In the genomic region with DNA sequence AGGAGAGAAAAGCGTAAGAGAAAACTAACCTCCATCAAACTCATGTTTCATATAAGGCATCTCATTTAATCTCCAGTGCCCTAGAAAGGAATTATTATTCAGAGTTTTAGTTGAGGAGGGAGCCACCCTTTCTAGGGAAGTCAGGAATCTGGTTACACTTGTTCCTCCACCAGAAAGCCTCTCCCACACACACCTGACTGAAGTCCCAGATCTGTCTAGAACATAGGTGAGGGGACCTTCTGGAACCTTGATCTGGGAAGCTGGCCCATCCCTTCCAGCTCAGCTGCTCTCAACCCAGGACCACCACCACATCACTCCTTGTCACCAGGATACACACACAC, we compare ENCODE assay signal across 11 cellular contexts. TPM values are rescaled to one million over a fixed set of nuclear protein-coding genes. Genes with fewer than 3 reads are reported as not detected.
DNase-seq lines count a peak whose midpoint lies in the region; FAIRE-seq and TF ChIP-seq lines count a peak whose summit lies in the region.
"Had no signal": no experiment of that assay in that cellular context is flagged by ENCODE, and none has a peak within 500 bp of the region (broad histone marks: within the 10 kb centered on the region; RNA-seq: fewer than 3 reads in every experiment).

No MANE protein-coding gene starts in this region.

- TF ChIP-seq EP300 in stomach (IDR thresholded peaks at IDR 0.05): no peak

- no peaks in the 10 kb centered on the region for H3K9me3 ChIP-seq in kidney (ENCODE audit: control insufficient read depth in 1 of 2, low read length in 2 of 2)
- H3K9me3 ChIP-seq in stomach: no peaks in the 10 kb centered on the region

- H3K4me3 Mint-ChIP-seq in activated CD4-positive, alpha-beta T cell treated with anti-CD3 and anti-CD28 coated beads, Interleukin-2, amount 10 ng/mL, durations not matched to agents 7 days and 5 days: peak overlapping the region; percentile 100
- H3K4me3 Mint-ChIP-seq in activated CD4-positive, alpha-beta memory T cell treated with anti-CD3 and anti-CD28 coated beads for 36 hours: peak overlapping the region; percentile 92
- H3K4me3 Mint-ChIP-seq: endodermal cell had no signal

- 84 to 100% (median 88%) methylated on average over 1 of the region's 1 CpG for WGBS in stomach, 5 donors

- no peak for FAIRE-seq in kidney (lab: Jason Lieb, UNC)

- peaks cover 62% of the 10 kb centered on the region for H3K4me1 Mint-ChIP-seq in activated CD4-positive, alpha-beta T cell treated with anti-CD3 and anti-CD28 coated beads, Interleukin-2, amount 10 ng/mL, durations not matched to agents 7 days and 5 days
- peaks cover 43% of the 10 kb centered on the region for H3K4me1 Mint-ChIP-seq in activated CD4-positive, alpha-beta memory T cell treated with anti-CD3 and anti-CD28 coated beads for 36 hours (ENCODE audit: low read depth)

- H3K36me3 ChIP-seq in kidney (ENCODE audit: control insufficient read depth in 1 of 2, insufficient read depth in 2 of 2, low read length in 2 of 2): peaks cover 0 to 3% of the 10 kb centered on the region in 2 donors
- H3K36me3 ChIP-seq in stomach: peaks cover 5 to 16% (median 10%) of the 10 kb centered on the region in 4 donors

- H3K4me3 ChIP-seq in kidney (ENCODE audit: low read length in 2 of 2) (no peak overlapping the region), stomach (peak overlapping the region in 1 of 4 donors; percentile 69)

- TF ChIP-seq POLR2A in stomach (IDR thresholded peaks at IDR 0.05): no peak

- no peak overlapping the region for H3K9ac ChIP-seq in kidney (ENCODE audit: low read length in 2 of 2)
- H3K9ac ChIP-seq: KMS-11 had no signal

- intact Hi-C loops in activated CD4-positive, alpha-beta memory T cell treated with anti-CD3 and anti-CD28 coated beads for 36 hours (cut with micrococcal nuclease): loop anchor here (5.0 to 10.0 kb wide), 5 partner anchors 238 to 555 kb away; partner anchors contain the start of genes ATP5PB, DDX20, LRIF1 and WDR77
- intact Hi-C loops in kidney (cut with DNase I): no loop called here
- intact Hi-C loops in stomach (cut with DNase I; ENCODE audit: low total_unique reads): no loop called here

- H3K27me3 Mint-ChIP-seq in activated CD4-positive, alpha-beta T cell treated with anti-CD3 and anti-CD28 coated beads, Interleukin-2, amount 10 ng/mL, durations not matched to agents 7 days and 5 days: no peaks in the 10 kb centered on the region
- H3K27me3 Mint-ChIP-seq in activated CD4-positive, alpha-beta memory T cell treated with anti-CD3 and anti-CD28 coated beads for 36 hours: no peaks in the 10 kb centered on the region

- H3K4me1 ChIP-seq in kidney (ENCODE audit: control insufficient read depth in 1 of 2, insufficient read depth in 1 of 2, low read depth in 1 of 2, low read length in 2 of 2) (peaks cover 24 to 35% of the 10 kb centered on the region in 2 donors), stomach (peaks cover 43 to 84% (median 65%) of the 10 kb centered on the region in 4 donors)

- CTCF ChIA-PET in activated CD4-positive, alpha-beta T cell treated with anti-CD3 and anti-CD28 coated beads, Interleukin-2, amount 10 ng/mL, durations not matched to agents 7 days and 5 days (lab: Charles Lee): interaction anchor here (0.6 to 2.4 kb wide), 4 partner anchors 14 to 622 kb away, joined by 3 to 11 read pairs (median 5); no protein-coding TSS in a partner anchor
- CTCF ChIA-PET in activated CD4-positive, alpha-beta memory T cell treated with anti-CD3 and anti-CD28 coated beads for 36 hours (lab: Charles Lee): interaction anchor here (1.5 to 7.8 kb wide), 4 partner anchors 15 to 24 kb away, joined by 4 to 143 read pairs (median 6); no protein-coding TSS in a partner anchor

- peaks cover 0 to 21% (median 0%) of the 10 kb centered on the region in 3 donors for H3K27me3 ChIP-seq in stomach

- TF ChIP-seq CTCF in kidney (IDR thresholded peaks at IDR 0.05; ENCODE audit: borderline replicate concordance, extremely low read depth, insufficient read depth) (no peak), stomach (IDR thresholded peaks at IDR 0.05) (no peak)

- H3K9me3 Mint-ChIP-seq in activated CD4-positive, alpha-beta T cell treated with anti-CD3 and anti-CD28 coated beads, Interleukin-2, amount 10 ng/mL, durations not matched to agents 7 days and 5 days: no peaks in the 10 kb centered on the region
- H3K9me3 Mint-ChIP-seq in activated CD4-positive, alpha-beta memory T cell treated with anti-CD3 and anti-CD28 coated beads for 36 hours: no peaks in the 10 kb centered on the region

- H3K27ac ChIP-seq in kidney (ENCODE audit: low read depth in 2 of 2, low read length in 2 of 2): peak overlapping the region; percentile 89 to 92
- H3K27ac ChIP-seq in stomach: peak overlapping the region; percentile 92 to 97 (median 96)
- H3K27ac ChIP-seq: KMS-11 had no signal

- DNase-seq in activated CD4-positive, alpha-beta T cell treated with anti-CD3 and anti-CD28 coated beads, Interleukin-2, amount 10 ng/mL, durations not matched to agents 7 days and 5 days: no peak
- no peak for DNase-seq in activated CD4-positive, alpha-beta T cell treated with anti-CD3 and anti-CD28 coated beads, Interleukin-2, amount 50 U/mL, for 1 hour
- no peak for DNase-seq in activated CD4-positive, alpha-beta memory T cell treated with anti-CD3 and anti-CD28 coated beads for 36 hours
- DNase-seq in kidney (no peak), stomach (peak; percentile 48), COLO829 (ENCODE audit: low spot score) (no peak), H4 (ENCODE audit: low spot score) (no peak), DMS79 treated with DMSO at 0.1 percent for 48 hours (lab: John Stamatoyannopoulos, UW) (no peak)
- DNase-seq: activated effector memory CD4-positive, alpha-beta T cell treated with anti-CD3 and anti-CD28 coated beads, Interleukin-2, amount 50 U/mL, for 16 hours had no signal

- POLR2A ChIA-PET in activated CD4-positive, alpha-beta T cell treated with anti-CD3 and anti-CD28 coated beads, Interleukin-2, amount 10 ng/mL, durations not matched to agents 7 days and 5 days (lab: Charles Lee): interaction anchor here (1.5 kb wide), 1 partner anchor 12 kb away, joined by 3 read pairs; no protein-coding TSS in a partner anchor
- POLR2A ChIA-PET in activated CD4-positive, alpha-beta memory T cell treated with anti-CD3 and anti-CD28 coated beads for 36 hours (lab: Charles Lee): interaction anchor here (0.8 to 13.7 kb wide), 3 partner anchors 11 to 23 kb away, joined by 3 to 256 read pairs (median 4); no protein-coding TSS in a partner anchor

- H3K36me3 Mint-ChIP-seq in activated CD4-positive, alpha-beta T cell treated with anti-CD3 and anti-CD28 coated beads, Interleukin-2, amount 10 ng/mL, durations not matched to agents 7 days and 5 days (ENCODE audit: low read depth): peaks cover 45% of the 10 kb centered on the region
- H3K36me3 Mint-ChIP-seq in activated CD4-positive, alpha-beta memory T cell treated with anti-CD3 and anti-CD28 coated beads for 36 hours: peaks cover 33% of the 10 kb centered on the region

- H3K27ac Mint-ChIP-seq in activated CD4-positive, alpha-beta T cell treated with anti-CD3 and anti-CD28 coated beads, Interleukin-2, amount 10 ng/mL, durations not matched to agents 7 days and 5 days: peak overlapping the region; percentile 98
- H3K27ac Mint-ChIP-seq in activated CD4-positive, alpha-beta memory T cell treated with anti-CD3 and anti-CD28 coated beads for 36 hours: peak overlapping the region; percentile 97
- H3K27ac Mint-ChIP-seq: endodermal cell had no signal

RNA-seq across cellular contexts. Expression of gene DENND2D, which starts 1.9 kb away (rescaled TPM):
- 100 to 1,000 TPM; 329 to 349 TPM for total RNA-seq in activated CD4-positive, alpha-beta T cell treated with anti-CD3 and anti-CD28 coated beads, Interleukin-2, amount 10 ng/mL, durations not matched to agents 7 days and 5 days
- total RNA-seq in activated CD4-positive, alpha-beta memory T cell treated with anti-CD3 and anti-CD28 coated beads for 36 hours: 100 to 1,000 TPM; 156 to 157 TPM
- total RNA-seq in kidney: 81.0 TPM
- 45.3 TPM for polyA plus RNA-seq in kidney (ENCODE audit: insufficient read depth, low read depth, low replicate concordance)
- total RNA-seq in stomach: 100 to 1,000 TPM in 1 of 5 donors, 10 to 100 TPM in 4; 24.6 to 121 (median 36.0) TPM
- polyA plus RNA-seq in stomach: 10 to 100 TPM; 35.4 to 48.5 (median 42.9) TPM
- 1.5 and 3.0 TPM in 2 replicates for total RNA-seq in H4 (2014; rRNA removed; shearing (Covaris generic))

RNA-seq across cellular contexts. Expression of gene CHI3L2, which starts 25.2 kb away (rescaled TPM):
- 10 to 100 TPM; 48.2 to 56.0 TPM for total RNA-seq in activated CD4-positive, alpha-beta T cell treated with anti-CD3 and anti-CD28 coated beads, Interleukin-2, amount 10 ng/mL, durations not matched to agents 7 days and 5 days
- total RNA-seq in activated CD4-positive, alpha-beta memory T cell treated with anti-CD3 and anti-CD28 coated beads for 36 hours: 1 to 10 TPM; 2.2 to 2.8 TPM
- 27.2 TPM for total RNA-seq in kidney
- 5.8 TPM for polyA plus RNA-seq in kidney (ENCODE audit: insufficient read depth, low read depth, low replicate concordance)
- total RNA-seq in stomach: 10 to 100 TPM in 1 of 5 donors, 1 to 10 TPM in 1, not detected in 3; 2.8 to 28.1 TPM
- polyA plus RNA-seq in stomach: 1 to 10 TPM; 1.4 to 5.7 (median 2.3) TPM
- total RNA-seq in H4 (2014; rRNA removed; shearing (Covaris generic)): not detected in 2 replicates
- total RNA-seq: endodermal cell had no signal
